28 cellular contexts compared by ENCODE assay signal in the genomic region with DNA sequence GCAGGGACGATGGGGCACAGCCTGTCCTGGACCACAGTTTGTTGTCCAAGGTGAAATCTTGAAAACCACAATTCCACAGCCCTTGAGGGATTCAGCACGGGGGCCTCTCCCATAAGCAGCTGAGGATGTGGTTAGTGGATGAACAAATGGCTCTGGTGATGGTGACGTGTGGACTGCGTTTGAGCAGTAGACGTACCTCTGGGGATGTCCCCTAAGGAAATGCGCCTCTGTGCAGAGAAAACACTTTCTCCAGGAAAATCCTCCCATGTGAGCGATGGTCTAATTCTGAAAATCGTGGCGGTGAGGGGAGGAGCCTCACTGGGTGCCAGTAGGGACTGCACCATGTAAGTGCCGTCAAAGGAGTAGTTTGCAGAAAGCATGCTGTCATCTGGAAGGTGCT. TPM values are rescaled to one million over a fixed set of nuclear protein-coding genes. Genes with fewer than 3 reads are reported as not detected.
"Had no signal": no experiment of that assay in that cellular context is flagged by ENCODE, and none has a peak within 500 bp of the region (broad histone marks: within the 10 kb centered on the region; RNA-seq: fewer than 3 reads in every experiment).

No MANE protein-coding gene starts in this region.

- H3K4me1 Mint-ChIP-seq: activated naive CD8-positive, alpha-beta T cell treated with anti-CD3 and anti-CD28 coated beads for 36 hours; memory B cell; nephron had no signal

- H3K9me3 Mint-ChIP-seq: activated naive CD8-positive, alpha-beta T cell treated with anti-CD3 and anti-CD28 coated beads for 36 hours; memory B cell; nephron; stimulated activated naive CD8-positive, alpha-beta T cell treated with anti-CD3 and anti-CD28 coated beads, Interleukin-15, amount 100 ng/mL, for 72 hours had no signal

- H3K27ac Mint-ChIP-seq: activated CD8-positive, alpha-beta T cell treated with anti-CD3 and anti-CD28 coated beads, Interleukin-2, amount 10 ng/mL, durations not matched to agents 7 days and 5 days; activated naive CD8-positive, alpha-beta T cell treated with anti-CD3 and anti-CD28 coated beads for 36 hours; memory B cell; nephron; stimulated activated naive CD8-positive, alpha-beta T cell treated with anti-CD3 and anti-CD28 coated beads, Interleukin-15, amount 100 ng/mL, for 72 hours had no signal

- H3K4me3 ChIP-seq: body of pancreas, colonic mucosa, esophagus squamous epithelium, mucosa of descending colon, ovary, spleen, upper lobe of right lung had no signal

- H3K27me3 Mint-ChIP-seq: activated naive CD8-positive, alpha-beta T cell treated with anti-CD3 and anti-CD28 coated beads for 36 hours; stimulated activated naive CD8-positive, alpha-beta T cell treated with anti-CD3 and anti-CD28 coated beads, Interleukin-15, amount 100 ng/mL, for 72 hours had no signal

- H3K36me3 Mint-ChIP-seq: activated naive CD8-positive, alpha-beta T cell treated with anti-CD3 and anti-CD28 coated beads for 36 hours; memory B cell had no signal

- ATAC-seq: activated CD8-positive, alpha-beta T cell treated with anti-CD3 and anti-CD28 coated beads, Interleukin-2, amount 10 ng/mL, durations not matched to agents 7 days and 5 days; body of pancreas; left ventricle myocardium superior; sciatic nerve; stimulated activated naive CD8-positive, alpha-beta T cell treated with anti-CD3 and anti-CD28 coated beads, Interleukin-15, amount 100 ng/mL, for 72 hours; upper lobe of right lung had no signal

- H3K27me3 ChIP-seq: body of pancreas, colonic mucosa, esophagus squamous epithelium, ovary, spleen, upper lobe of right lung had no signal

- H3K4me1 ChIP-seq: colonic mucosa, spleen, upper lobe of right lung had no signal

- H3K27ac ChIP-seq: body of pancreas, colonic mucosa, esophagus squamous epithelium, ovary, spleen, upper lobe of right lung, VCaP had no signal

- H3K4me3 Mint-ChIP-seq: activated CD8-positive, alpha-beta T cell treated with anti-CD3 and anti-CD28 coated beads, Interleukin-2, amount 10 ng/mL, durations not matched to agents 7 days and 5 days; activated naive CD8-positive, alpha-beta T cell treated with anti-CD3 and anti-CD28 coated beads for 36 hours; memory B cell; nephron; stimulated activated naive CD8-positive, alpha-beta T cell treated with anti-CD3 and anti-CD28 coated beads, Interleukin-15, amount 100 ng/mL, for 72 hours had no signal

- DNase-seq: activated CD8-positive, alpha-beta memory T cell treated with anti-CD3 and anti-CD28 coated beads, Interleukin-2, amount 50 U/mL, for 4 hours; activated CD8-positive, alpha-beta T cell treated with anti-CD3 and anti-CD28 coated beads, Interleukin-2, amount 10 ng/mL, durations not matched to agents 7 days and 5 days; activated gamma-delta T cell; activated naive CD8-positive, alpha-beta T cell treated with anti-CD3 and anti-CD28 coated beads for 36 hours; activated T-cell treated with anti-CD3 and anti-CD28 coated beads, Interleukin-2, amount 50 U/mL, for 48 hours; amygdala; body of pancreas; caudate nucleus; colonic mucosa; effector CD4-positive, alpha-beta T cell; esophagus squamous epithelium; hypothalamus; left ventricle myocardium superior; ovary; spleen; stimulated activated naive CD8-positive, alpha-beta T cell treated with anti-CD3 and anti-CD28 coated beads, Interleukin-15, amount 100 ng/mL, for 72 hours; T-helper 1 cell; upper lobe of right lung had no signal

- H3K9me3 ChIP-seq: body of pancreas, colonic mucosa, esophagus squamous epithelium, mucosa of descending colon, ovary, spleen, upper lobe of right lung had no signal

- H3K36me3 ChIP-seq: colonic mucosa, ovary, upper lobe of right lung had no signal

RNA-seq across cellular contexts. Expression of gene SEPTIN12, which starts 2.7 kb away (rescaled TPM):
- total RNA-seq: activated CD8-positive, alpha-beta T cell treated with anti-CD3 and anti-CD28 coated beads, Interleukin-2, amount 10 ng/mL, durations not matched to agents 7 days and 5 days; activated naive CD8-positive, alpha-beta T cell treated with anti-CD3 and anti-CD28 coated beads for 36 hours; body of pancreas; colonic mucosa; endothelial cell of umbilical vein; esophagus squamous epithelium; fibroblast of villous mesenchyme; kidney epithelial cell; left ventricle myocardium superior; pulmonary artery endothelial cell; sciatic nerve; spleen; temporal lobe; upper lobe of right lung had no signal
- polyA plus RNA-seq: endothelial cell of umbilical vein, ovary had no signal

RNA-seq across cellular contexts. Expression of gene SMIM22, which starts 4.3 kb away (rescaled TPM):
- total RNA-seq: activated CD8-positive, alpha-beta T cell treated with anti-CD3 and anti-CD28 coated beads, Interleukin-2, amount 10 ng/mL, durations not matched to agents 7 days and 5 days; activated naive CD8-positive, alpha-beta T cell treated with anti-CD3 and anti-CD28 coated beads for 36 hours; endothelial cell of umbilical vein; fibroblast of villous mesenchyme; kidney epithelial cell; left ventricle myocardium superior; pulmonary artery endothelial cell; sciatic nerve; spleen; temporal lobe had no signal
- polyA plus RNA-seq: endothelial cell of umbilical vein, ovary, spleen had no signal
